Comparison of ENCODE assay signal across 8 cellular contexts in the genomic region with DNA sequence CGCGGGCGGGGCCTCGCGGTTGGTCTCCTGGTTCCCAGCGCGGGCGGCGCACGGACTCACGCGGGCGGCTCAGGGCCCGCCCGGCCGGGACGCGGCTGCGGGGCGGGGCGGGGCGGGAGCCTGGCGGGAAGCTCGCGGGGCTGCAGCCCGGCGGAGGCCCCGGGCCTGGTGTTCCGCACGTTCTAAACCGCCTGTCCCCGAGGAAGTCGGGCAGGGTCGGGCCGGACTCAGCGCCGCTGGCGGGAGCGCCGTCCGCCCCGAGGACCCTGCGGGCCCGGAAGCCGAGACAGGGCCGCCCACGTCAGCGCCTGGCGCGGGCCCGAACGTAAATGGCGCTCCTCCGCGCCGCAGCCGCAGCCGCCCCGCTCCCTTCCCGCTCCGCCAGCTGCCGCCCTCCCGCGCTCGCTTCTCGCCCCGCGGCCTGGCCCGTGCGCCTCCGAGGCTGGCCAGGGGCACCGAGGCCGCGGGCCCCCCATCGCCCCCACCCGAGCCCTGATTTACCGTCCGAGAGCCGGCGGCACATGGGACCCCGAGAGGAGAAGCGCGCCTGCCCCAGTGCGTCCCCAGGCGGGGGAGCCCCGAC. TPM values are rescaled to one million over a fixed set of nuclear protein-coding genes. Genes with fewer than 3 reads are reported as not detected.
A peak's percentile ranks its signal among the peaks of the same experiment; 100 is the strongest.
DNase-seq lines count a peak whose midpoint lies in the region; ATAC-seq and TF ChIP-seq lines count a peak whose summit lies in the region.

No MANE protein-coding gene starts in this region.

- 0 to 1% (median 1%) methylated on average over 33 to 86 of the region's 86 CpGs; no CpG with 5 or more reads in 1 of the 4 donors for WGBS in adrenal gland, 4 donors
- WGBS in psoas muscle, 3 donors = 0 to 1% (median 1%) methylated on average over 33 to 86 of the region's 86 CpGs
- WGBS in urinary bladder = under 1% methylated on average over 86 of the region's 86 CpGs

- TF ChIP-seq CTCF in adrenal gland (IDR thresholded peaks at IDR 0.05) (no peak), psoas muscle (IDR thresholded peaks at IDR 0.05) (no peak)

- DNase-seq in GM04504 (ENCODE audit: low read depth) (peak; percentile 74), Kasumi-1 (lab: John Stamatoyannopoulos, UW) (peak; percentile 51 to 52), T follicular helper cell (ENCODE audit: low read depth) (peak; percentile 81), adrenal gland (peak; percentile 82 to 89 (median 86)), left ventricle myocardium superior (peak; percentile 94), psoas muscle (peak; percentile 90 to 93)

- intact Hi-C loops in adrenal gland (cut with DNase I) = loop anchor here in 1 of 2 donors (5.0 kb wide), 2 partner anchors 82 to 103 kb away; no protein-coding TSS in a partner anchor
- intact Hi-C loops in left ventricle myocardium superior (cut with micrococcal nuclease) = no loop called here
- intact Hi-C loops in psoas muscle (cut with DNase I) = loop anchor here (1.0 to 5.0 kb wide), 2 partner anchors 82 to 97 kb away; no protein-coding TSS in a partner anchor

- H3K27ac ChIP-seq in adrenal gland (peak overlapping the region; percentile 84 to 99 (median 94)), psoas muscle (peak overlapping the region; percentile 93), urinary bladder (ENCODE audit: low read depth) (peak overlapping the region; percentile 98)

- no peaks in the 10 kb centered on the region for H3K27me3 ChIP-seq in adrenal gland
- H3K27me3 ChIP-seq in psoas muscle (ENCODE audit: insufficient read depth in 3 of 3, low read length in 2 of 3) = no peaks in the 10 kb centered on the region

- H3K36me3 ChIP-seq in adrenal gland (replicated peaks in 1 of 2) = no peaks in the 10 kb centered on the region
- H3K36me3 ChIP-seq in psoas muscle (ENCODE audit: insufficient read depth in 1 of 2, low read depth in 1 of 2) = peaks cover 0 to 8% of the 10 kb centered on the region in 2 donors
- H3K36me3 ChIP-seq in urinary bladder (ENCODE audit: insufficient read depth) = no peaks in the 10 kb centered on the region

- H3K4me3 ChIP-seq in adrenal gland (peak overlapping the region; percentile 19 to 83 (median 59)), psoas muscle (peak overlapping the region; percentile 87), urinary bladder (ENCODE audit: low read depth, low read length) (peak overlapping the region; percentile 87)

- peak; percentile 45 for ATAC-seq in GM21825 (IDR thresholded peaks at IDR 0.05; ENCODE audit: unreplicated experiment)
- peak; percentile 72 for ATAC-seq in left ventricle myocardium superior
- peak; percentile 69 to 74 (median 70) for ATAC-seq in psoas muscle

- H3K4me1 ChIP-seq in adrenal gland (replicated peaks in 1 of 2) (peaks cover 26 to 40% of the 10 kb centered on the region in 2 donors), psoas muscle (peaks cover 61% of the 10 kb centered on the region), urinary bladder (ENCODE audit: insufficient read depth) (peaks cover 11% of the 10 kb centered on the region)

- TF ChIP-seq POLR2A in adrenal gland (IDR thresholded peaks at IDR 0.05) = peak; percentile 33 to 61

- H3K9me3 ChIP-seq in adrenal gland (replicated peaks in 1 of 3) (no peaks in the 10 kb centered on the region), psoas muscle (no peaks in the 10 kb centered on the region)

RNA-seq across cellular contexts. Expression of gene CTBP1, which starts 0.3 kb away (rescaled TPM):
- total RNA-seq in adrenal gland = 100 to 1,000 TPM; 143 to 293 (median 169) TPM
- polyA plus RNA-seq in adrenal gland = 100 to 1,000 TPM in 2 of 3 donors, 10 to 100 TPM in 1; 45.7 to 172 (median 145) TPM
- total RNA-seq in left ventricle myocardium superior = 133 TPM
- total RNA-seq in psoas muscle = 100 to 1,000 TPM; 122 to 165 (median 142) TPM
- polyA plus RNA-seq in psoas muscle = 100 to 1,000 TPM; 109 to 156 (median 116) TPM
- total RNA-seq in urinary bladder = 85.9 TPM
- 140 TPM for polyA plus RNA-seq in urinary bladder

RNA-seq across cellular contexts. Expression of gene MAEA, which starts 40.5 kb away (rescaled TPM):
- total RNA-seq in adrenal gland (10 to 100 TPM; 60.2 to 96.8 (median 79.2) TPM), left ventricle myocardium superior (49.6 TPM), psoas muscle (10 to 100 TPM; 26.7 to 39.6 (median 33.2) TPM), urinary bladder (25.6 TPM)
- polyA plus RNA-seq in adrenal gland (100 to 1,000 TPM in 1 of 3 donors, 10 to 100 TPM in 2; 35.6 to 103 (median 70.3) TPM), psoas muscle (10 to 100 TPM; 30.3 to 41.6 (median 38.9) TPM), urinary bladder (69.9 TPM)

Comparison
In these comparisons a context has a peak if more than half of its experiments do, and no peak if none do; other contexts are left out.
1. Peak in every context shown above with its lines: DNase-seq, ATAC-seq, H3K4me3 ChIP-seq and H3K27ac ChIP-seq.